In genomic region chr12:21459474-21459873, GRCh38 we compare ENCODE assay signal across 2 cellular contexts.
TF ChIP-seq lines count a peak whose summit lies in the region.

No MANE protein-coding gene starts in this region.

TF ChIP-seq in SK-N-SH, 30 proteins besides CTCF, POLR2A, EP300 and RAD21:
- TF ChIP-seq, protein P1, sequence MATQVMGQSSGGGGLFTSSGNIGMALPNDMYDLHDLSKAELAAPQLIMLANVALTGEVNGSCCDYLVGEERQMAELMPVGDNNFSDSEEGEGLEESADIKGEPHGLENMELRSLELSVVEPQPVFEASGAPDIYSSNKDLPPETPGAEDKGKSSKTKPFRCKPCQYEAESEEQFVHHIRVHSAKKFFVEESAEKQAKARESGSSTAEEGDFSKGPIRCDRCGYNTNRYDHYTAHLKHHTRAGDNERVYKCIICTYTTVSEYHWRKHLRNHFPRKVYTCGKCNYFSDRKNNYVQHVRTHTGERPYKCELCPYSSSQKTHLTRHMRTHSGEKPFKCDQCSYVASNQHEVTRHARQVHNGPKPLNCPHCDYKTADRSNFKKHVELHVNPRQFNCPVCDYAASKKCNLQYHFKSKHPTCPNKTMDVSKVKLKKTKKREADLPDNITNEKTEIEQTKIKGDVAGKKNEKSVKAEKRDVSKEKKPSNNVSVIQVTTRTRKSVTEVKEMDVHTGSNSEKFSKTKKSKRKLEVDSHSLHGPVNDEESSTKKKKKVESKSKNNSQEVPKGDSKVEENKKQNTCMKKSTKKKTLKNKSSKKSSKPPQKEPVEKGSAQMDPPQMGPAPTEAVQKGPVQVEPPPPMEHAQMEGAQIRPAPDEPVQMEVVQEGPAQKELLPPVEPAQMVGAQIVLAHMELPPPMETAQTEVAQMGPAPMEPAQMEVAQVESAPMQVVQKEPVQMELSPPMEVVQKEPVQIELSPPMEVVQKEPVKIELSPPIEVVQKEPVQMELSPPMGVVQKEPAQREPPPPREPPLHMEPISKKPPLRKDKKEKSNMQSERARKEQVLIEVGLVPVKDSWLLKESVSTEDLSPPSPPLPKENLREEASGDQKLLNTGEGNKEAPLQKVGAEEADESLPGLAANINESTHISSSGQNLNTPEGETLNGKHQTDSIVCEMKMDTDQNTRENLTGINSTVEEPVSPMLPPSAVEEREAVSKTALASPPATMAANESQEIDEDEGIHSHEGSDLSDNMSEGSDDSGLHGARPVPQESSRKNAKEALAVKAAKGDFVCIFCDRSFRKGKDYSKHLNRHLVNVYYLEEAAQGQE (IDR thresholded peaks at IDR 0.05; ENCODE audit: low read depth, low read length) = no peak
- TF ChIP-seq, protein P2, sequence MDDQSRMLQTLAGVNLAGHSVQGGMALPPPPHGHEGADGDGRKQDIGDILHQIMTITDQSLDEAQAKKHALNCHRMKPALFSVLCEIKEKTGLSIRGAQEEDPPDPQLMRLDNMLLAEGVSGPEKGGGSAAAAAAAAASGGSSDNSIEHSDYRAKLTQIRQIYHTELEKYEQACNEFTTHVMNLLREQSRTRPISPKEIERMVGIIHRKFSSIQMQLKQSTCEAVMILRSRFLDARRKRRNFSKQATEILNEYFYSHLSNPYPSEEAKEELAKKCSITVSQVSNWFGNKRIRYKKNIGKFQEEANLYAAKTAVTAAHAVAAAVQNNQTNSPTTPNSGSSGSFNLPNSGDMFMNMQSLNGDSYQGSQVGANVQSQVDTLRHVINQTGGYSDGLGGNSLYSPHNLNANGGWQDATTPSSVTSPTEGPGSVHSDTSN (IDR thresholded peaks at IDR 0.05) = no peak
- TF ChIP-seq GATA2 (CRISPR knock-in tag; IDR thresholded peaks at IDR 0.05) = peak; percentile 78
- TF ChIP-seq RCOR1 (IDR thresholded peaks at IDR 0.05; ENCODE audit: low read length) = 0 out of 2 replicates have a peak, but pooled peaks have one; percentile 27
- no peak for TF ChIP-seq RFX5 (IDR thresholded peaks at IDR 0.05; ENCODE audit: low read length)
- TF ChIP-seq CHD2 (IDR thresholded peaks at IDR 0.05; ENCODE audit: low read length, partially characterized antibody) = no peak
- no peak for TF ChIP-seq FOXJ3 (CRISPR knock-in tag; IDR thresholded peaks at IDR 0.05)
- TF ChIP-seq NFIC (IDR thresholded peaks at IDR 0.05; ENCODE audit: borderline replicate concordance) = no peak
TF ChIP-seq in SK-N-SH: peak in this region for 2.

TF ChIP-seq in GM23338, 12 proteins besides CTCF, POLR2A, EP300 and RAD21 (continued from another document):
- TF ChIP-seq, protein P1 (IDR thresholded peaks at IDR 0.05; ENCODE audit: unreplicated experiment) = no peak
- TF ChIP-seq NANOG (IDR thresholded peaks at IDR 0.05; ENCODE audit: borderline replicate concordance) (no peak), EZH2 (IDR thresholded peaks at IDR 0.05; ENCODE audit: low read depth, unreplicated experiment) (no peak)
